Comparison of ENCODE assay signal across 1 cellular context in genomic region chr2:74496997-74497776, GRCh38.
A peak's percentile ranks its signal among the peaks of the same experiment; 100 is the strongest.
TF ChIP-seq lines count a peak whose summit lies in the region.

No MANE protein-coding gene starts in this region.

TF ChIP-seq in A549, 52 proteins besides CTCF, POLR2A, EP300 and RAD21:
- TF ChIP-seq, protein P1, sequence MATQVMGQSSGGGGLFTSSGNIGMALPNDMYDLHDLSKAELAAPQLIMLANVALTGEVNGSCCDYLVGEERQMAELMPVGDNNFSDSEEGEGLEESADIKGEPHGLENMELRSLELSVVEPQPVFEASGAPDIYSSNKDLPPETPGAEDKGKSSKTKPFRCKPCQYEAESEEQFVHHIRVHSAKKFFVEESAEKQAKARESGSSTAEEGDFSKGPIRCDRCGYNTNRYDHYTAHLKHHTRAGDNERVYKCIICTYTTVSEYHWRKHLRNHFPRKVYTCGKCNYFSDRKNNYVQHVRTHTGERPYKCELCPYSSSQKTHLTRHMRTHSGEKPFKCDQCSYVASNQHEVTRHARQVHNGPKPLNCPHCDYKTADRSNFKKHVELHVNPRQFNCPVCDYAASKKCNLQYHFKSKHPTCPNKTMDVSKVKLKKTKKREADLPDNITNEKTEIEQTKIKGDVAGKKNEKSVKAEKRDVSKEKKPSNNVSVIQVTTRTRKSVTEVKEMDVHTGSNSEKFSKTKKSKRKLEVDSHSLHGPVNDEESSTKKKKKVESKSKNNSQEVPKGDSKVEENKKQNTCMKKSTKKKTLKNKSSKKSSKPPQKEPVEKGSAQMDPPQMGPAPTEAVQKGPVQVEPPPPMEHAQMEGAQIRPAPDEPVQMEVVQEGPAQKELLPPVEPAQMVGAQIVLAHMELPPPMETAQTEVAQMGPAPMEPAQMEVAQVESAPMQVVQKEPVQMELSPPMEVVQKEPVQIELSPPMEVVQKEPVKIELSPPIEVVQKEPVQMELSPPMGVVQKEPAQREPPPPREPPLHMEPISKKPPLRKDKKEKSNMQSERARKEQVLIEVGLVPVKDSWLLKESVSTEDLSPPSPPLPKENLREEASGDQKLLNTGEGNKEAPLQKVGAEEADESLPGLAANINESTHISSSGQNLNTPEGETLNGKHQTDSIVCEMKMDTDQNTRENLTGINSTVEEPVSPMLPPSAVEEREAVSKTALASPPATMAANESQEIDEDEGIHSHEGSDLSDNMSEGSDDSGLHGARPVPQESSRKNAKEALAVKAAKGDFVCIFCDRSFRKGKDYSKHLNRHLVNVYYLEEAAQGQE (IDR thresholded peaks at IDR 0.05): no peak
- no peak for TF ChIP-seq JUN (IDR thresholded peaks at IDR 0.05)
- TF ChIP-seq BCL3 (IDR thresholded peaks at IDR 0.05): peak; percentile 19; the same call in 1 of the 3 replicates
